ENCODE assay signal across 11 cellular contexts in the genomic region with DNA sequence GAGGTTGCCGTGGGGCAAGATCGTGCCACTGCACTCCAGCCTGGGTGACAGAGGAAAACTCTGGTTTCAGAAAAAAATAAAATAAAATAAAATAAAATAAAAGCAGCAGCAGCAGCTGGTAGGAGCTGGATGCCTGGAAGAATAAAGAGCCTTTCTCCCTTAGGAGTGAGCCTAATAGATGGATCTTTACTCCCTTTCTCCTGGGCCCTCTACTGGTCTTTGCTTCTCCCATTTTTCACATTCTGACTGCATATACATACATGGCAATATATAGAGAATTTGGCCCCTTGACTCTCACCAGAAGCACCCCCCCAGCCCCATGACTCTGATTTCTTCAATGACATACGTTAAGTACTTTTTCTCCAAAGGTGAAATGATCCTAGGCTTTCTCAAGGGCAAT. TPM values are rescaled to one million over a fixed set of nuclear protein-coding genes. Genes with fewer than 3 reads are reported as not detected.
DNase-seq lines count a peak whose midpoint lies in the region; ATAC-seq and TF ChIP-seq lines count a peak whose summit lies in the region.
"Had no signal": no experiment of that assay in that cellular context is flagged by ENCODE, and none has a peak within 500 bp of the region (broad histone marks: within the 10 kb centered on the region; RNA-seq: fewer than 3 reads in every experiment).

No MANE protein-coding gene starts in this region.

- H3K9me3 ChIP-seq in BLaER1 treated with 17β-estradiol and CSF1 and Interleukin-3, amounts not matched to agents 10 nM and 100 nM (replicated peaks in 1 of 11): peaks cover 0 to 6% (median 2%) of the 10 kb centered on the region in 11 experiments; a peak in 15 of 22 replicates
- H3K9me3 ChIP-seq in HCT116 (ENCODE audit: control insufficient read depth in 1 of 2, insufficient read depth in 1 of 2, low read depth in 1 of 2, low read length in 2 of 2): no peaks in the 10 kb centered on the region
- H3K9me3 ChIP-seq in stomach: no peaks in the 10 kb centered on the region

- no peaks in the 10 kb centered on the region for H3K9me2 ChIP-seq in HCT116 (ENCODE audit: insufficient read depth)

- H3K79me2 ChIP-seq in HCT116 (ENCODE audit: insufficient read depth, low read length): no peaks in the 10 kb centered on the region

- 0 out of 22 replicates have a peak overlapping the region, but pooled peaks of 2 of the 11 experiments have one; percentile 7 to 9 for H3K9ac ChIP-seq in BLaER1 treated with 17β-estradiol and CSF1 and Interleukin-3, amounts not matched to agents 10 nM and 100 nM
- no peak overlapping the region for H3K9ac ChIP-seq in HCT116 (ENCODE audit: low read length)

- no peaks in the 10 kb centered on the region for H4K20me1 ChIP-seq in BLaER1 treated with 17β-estradiol and CSF1 and Interleukin-3, amounts not matched to agents 10 nM and 100 nM
- no peaks in the 10 kb centered on the region for H4K20me1 ChIP-seq in HCT116 (ENCODE audit: insufficient read depth)

- POLR2A ChIA-PET in HCT116 (lab: Charles Lee): interaction anchor here (0.5 to 1.5 kb wide), 3 partner anchors 10 to 113 kb away, joined by 3 to 5 read pairs (median 3); a partner anchor contains a TSS

- H3K36me3 ChIP-seq in BLaER1 treated with 17β-estradiol and CSF1 and Interleukin-3, amounts not matched to agents 10 nM and 100 nM: no peaks in the 10 kb centered on the region
- H3K36me3 ChIP-seq in HCT116 (ENCODE audit: control insufficient read depth in 1 of 2, insufficient read depth in 2 of 2, low read length in 2 of 2) (no peaks in the 10 kb centered on the region), stomach (no peaks in the 10 kb centered on the region)

- no peak overlapping the region for H2AFZ ChIP-seq in HCT116 (ENCODE audit: low read depth, low read length, poor library complexity, severe bottlenecking)

- CTCF ChIA-PET in HCT116 (lab: Charles Lee): interaction anchor here (1.0 to 1.6 kb wide), 2 partner anchors 120 to 131 kb away, joined by 3 read pairs; no protein-coding TSS in a partner anchor

- in situ Hi-C loops in astrocyte of the cerebellum (cut with HindIII; ENCODE audit: low sequenced_read_pairs): no loop called here

- peak; percentile 62; the same call in 1 of the 2 replicates for ATAC-seq in HCT116
- no peak for ATAC-seq in GM19455 (IDR thresholded peaks at IDR 0.05; ENCODE audit: unreplicated experiment)
- ATAC-seq: K562 had no signal

- RAD21 ChIA-PET in HCT116 (lab: Charles Lee; ENCODE audit: low non-redundant PET in 1 of 2, low total read pairs in 2 of 2, uncharacterized antibody in 2 of 2, unreplicated experiment in 2 of 2): no interaction called here

- H3K27me3 ChIP-seq in BLaER1 treated with 17β-estradiol and CSF1 and Interleukin-3, amounts not matched to agents 10 nM and 100 nM: no peaks in the 10 kb centered on the region
- H3K27me3 ChIP-seq in HCT116 (ENCODE audit: insufficient read depth, low read length): no peaks in the 10 kb centered on the region
- no peaks in the 10 kb centered on the region for H3K27me3 ChIP-seq in stomach

- intact Hi-C loops in HCT116 (cut with micrococcal nuclease): no loop called here
- intact Hi-C loops in stomach (cut with DNase I; ENCODE audit: low total_unique reads): loop anchor here (10.0 kb wide), 1 partner anchor 103 kb away; no protein-coding TSS in a partner anchor

- peak overlapping the region; percentile 28 to 92 (median 80); a peak in 21 of 22 replicates for H3K4me2 ChIP-seq in BLaER1 treated with 17β-estradiol and CSF1 and Interleukin-3, amounts not matched to agents 10 nM and 100 nM
- no peak overlapping the region for H3K4me2 ChIP-seq in HCT116 (ENCODE audit: low read length)

- TF ChIP-seq EP300 in stomach (IDR thresholded peaks at IDR 0.05): no peak

- BruUV-seq in HCT116 (replicated peaks; lab: Mats Ljungman, UMichigan): no TSS peak

- H3K4me3 ChIP-seq in BLaER1 treated with 17β-estradiol and CSF1 and Interleukin-3, amounts not matched to agents 10 nM and 100 nM: no peak overlapping the region
- H3K4me3 ChIP-seq in HCT116 (replicated peaks in 1 of 2; ENCODE audit: low read depth in 1 of 2, low read length in 2 of 2): no peak overlapping the region
- H3K4me3 ChIP-seq in astrocyte of the cerebellum (ENCODE audit: low read depth, low read length): no peak overlapping the region
- no peak overlapping the region for H3K4me3 ChIP-seq in stomach
- H3K4me3 ChIP-seq: K562 had no signal

- TF ChIP-seq POLR2A in HCT116 (IDR thresholded peaks at IDR 0.05; ENCODE audit: borderline replicate concordance, extremely low read depth, insufficient read depth, insufficient read length) (no peak), stomach (IDR thresholded peaks at IDR 0.05) (no peak)

- WGBS in stomach, 5 donors: 83 to 96% (median 91%) methylated on average over 3 of the region's 3 CpGs

- peaks cover 50 to 90% (median 79%) of the 10 kb centered on the region in 10 experiments for H3K4me1 ChIP-seq in BLaER1 treated with 17β-estradiol and CSF1 and Interleukin-3, amounts not matched to agents 10 nM and 100 nM
- H3K4me1 ChIP-seq in HCT116 (ENCODE audit: control insufficient read depth in 1 of 2, insufficient read depth in 2 of 2, low read length in 2 of 2) (peaks cover 6 to 23% of the 10 kb centered on the region in 2 experiments; a peak in 3 of 4 replicates), stomach (no peaks in the 10 kb centered on the region)

- TF ChIP-seq RAD21 in HCT116 (IDR thresholded peaks at IDR 0.05; ENCODE audit: low read depth): no peak

- peak overlapping the region in 5 of 11 experiments; percentile 6 to 56 (median 39); a peak in 8 of 22 replicates for H3K27ac ChIP-seq in BLaER1 treated with 17β-estradiol and CSF1 and Interleukin-3, amounts not matched to agents 10 nM and 100 nM
- no peak overlapping the region for H3K27ac ChIP-seq in HCT116 (ENCODE audit: low read depth, low read length)
- no peak overlapping the region for H3K27ac ChIP-seq in stomach

- TF ChIP-seq CTCF in HCT116 (IDR thresholded peaks at IDR 0.05 in 2 of 3, conservative IDR thresholded peaks at IDR 0.05 in 1 of 3; ENCODE audit: borderline replicate concordance in 1 of 3, insufficient read depth in 1 of 3, low read depth in 2 of 3, low read length in 2 of 3) (no peak), astrocyte of the cerebellum (IDR thresholded peaks at IDR 0.05; ENCODE audit: low read depth, low read length, missing control alignments) (peak; percentile 50), stomach (IDR thresholded peaks at IDR 0.05) (no peak)

- DNase-seq in HCT116 (ENCODE audit: low read depth, low spot score) (no peak), astrocyte of the cerebellum (ENCODE audit: low read depth) (no peak), left kidney (ENCODE audit: low read depth, low spot score) (peak; percentile 13), stomach (no peak), COR-L47 (lab: John Stamatoyannopoulos, UW) (no peak)
- no peak for DNase-seq in stimulated activated naive CD4-positive, alpha-beta T cell (lab: John Stamatoyannopoulos, UW)
- DNase-seq: T1000 had no signal

TF ChIP-seq in HCT116, 20 proteins besides CTCF, POLR2A, EP300 and RAD21:
- TF ChIP-seq TCF7L2 (IDR thresholded peaks at IDR 0.05; ENCODE audit: borderline replicate concordance, extremely low read depth, insufficient read depth, insufficient read length) (no peak), CEBPB (IDR thresholded peaks at IDR 0.05; ENCODE audit: low read depth) (no peak)
- TF ChIP-seq, protein P1, sequence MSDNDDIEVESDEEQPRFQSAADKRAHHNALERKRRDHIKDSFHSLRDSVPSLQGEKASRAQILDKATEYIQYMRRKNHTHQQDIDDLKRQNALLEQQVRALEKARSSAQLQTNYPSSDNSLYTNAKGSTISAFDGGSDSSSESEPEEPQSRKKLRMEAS (IDR thresholded peaks at IDR 0.05): no peak

RNA-seq across cellular contexts. Expression of a gene that starts 9.8 kb away (rescaled TPM):
- 41.1 TPM for total RNA-seq in HCT116 (2021; ENCODE audit: unreplicated experiment)
- polyA plus RNA-seq in HCT116 (2012): 18.0 and 23.4 TPM in 2 replicates
- 10 to 100 TPM; 12.9 to 85.7 (median 38.9) TPM for total RNA-seq in stomach
- polyA plus RNA-seq in stomach: 1 to 10 TPM; 4.9 to 7.1 (median 6.1) TPM

RNA-seq across cellular contexts. Expression of a gene that starts 32.5 kb away (rescaled TPM):
- total RNA-seq in HCT116 (2021; ENCODE audit: unreplicated experiment): 0.22 TPM
- polyA plus RNA-seq in HCT116 (2012): 0.10 and 0.16 TPM in 2 replicates
- 10 to 100 TPM in 3 of 5 donors, 1 to 10 TPM in 1, not detected in 1; 3.5 to 28.6 (median 17.4) TPM for total RNA-seq in stomach
- under 1 TPM in 2 of 3 donors, not detected in 1; 0.19 to 0.33 TPM for polyA plus RNA-seq in stomach
- total RNA-seq: K562, posterior vena cava had no signal
- polyA plus RNA-seq: K562 had no signal
